In genomic region chr19:44010468-44010867, GRCh38 we compare ENCODE assay signal across 17 cellular contexts.
"Had no signal": no experiment of that assay in that cellular context is flagged by ENCODE, and none has a peak within 500 bp of the region (broad histone marks: within the 10 kb centered on the region; RNA-seq: fewer than 3 reads in every experiment).

No MANE protein-coding gene starts in this region.

- H3K27ac ChIP-seq: epithelial cell of prostate, heart right ventricle, pancreas, sigmoid colon, tibial artery had no signal

- H3K27me3 Mint-ChIP-seq: activated naive CD8-positive, alpha-beta T cell treated with anti-CD3 and anti-CD28 coated beads for 36 hours; naive B cell had no signal

- H3K4me3 Mint-ChIP-seq: activated naive CD8-positive, alpha-beta T cell treated with anti-CD3 and anti-CD28 coated beads for 36 hours; activated T-helper 1 cell treated with anti-CD3 and anti-CD28 coated beads, Interleukin-12 subunit alpha, Interleukin-12 subunit beta, Interleukin-2, Interleukin-4 antibody, amounts not matched to agents 30 ng/mL and 10 ng/mL and 1 ng/mL, durations not matched to agents 14 hours and 24 hours and 36 hours; stimulated activated effector memory CD8-positive, alpha-beta T cell treated with anti-CD3 and anti-CD28 coated beads, Interleukin-12 subunit alpha, Interleukin-12 subunit beta, amount 100 ng/mL, for 72 hours had no signal

- H3K27me3 ChIP-seq: heart right ventricle, pancreas, sigmoid colon, tibial artery had no signal

- H3K4me1 Mint-ChIP-seq: activated naive CD8-positive, alpha-beta T cell treated with anti-CD3 and anti-CD28 coated beads for 36 hours; stimulated activated effector memory CD8-positive, alpha-beta T cell treated with anti-CD3 and anti-CD28 coated beads, Interleukin-12 subunit alpha, Interleukin-12 subunit beta, amount 100 ng/mL, for 72 hours had no signal

- ATAC-seq: heart right ventricle; left cardiac atrium; pancreas; stimulated activated effector memory CD8-positive, alpha-beta T cell treated with anti-CD3 and anti-CD28 coated beads, Interleukin-12 subunit alpha, Interleukin-12 subunit beta, amount 100 ng/mL, for 72 hours had no signal

- H3K4me1 ChIP-seq: pancreas, sigmoid colon, tibial artery had no signal

- H3K4me3 ChIP-seq: heart right ventricle, lung, pancreas, sigmoid colon, tibial artery had no signal

- H3K27ac Mint-ChIP-seq: activated naive CD8-positive, alpha-beta T cell treated with anti-CD3 and anti-CD28 coated beads for 36 hours; activated T-helper 1 cell treated with anti-CD3 and anti-CD28 coated beads, Interleukin-12 subunit alpha, Interleukin-12 subunit beta, Interleukin-2, Interleukin-4 antibody, amounts not matched to agents 30 ng/mL and 10 ng/mL and 1 ng/mL, durations not matched to agents 14 hours and 24 hours and 36 hours; naive B cell; stimulated activated effector memory CD8-positive, alpha-beta T cell treated with anti-CD3 and anti-CD28 coated beads, Interleukin-12 subunit alpha, Interleukin-12 subunit beta, amount 100 ng/mL, for 72 hours had no signal

- DNase-seq: activated CD4-positive, CD25-positive, alpha-beta regulatory T cell treated with anti-CD3 and anti-CD28 coated beads, Interleukin-2, amount 50 U/mL, for 72 hours; activated naive CD8-positive, alpha-beta T cell treated with anti-CD3 and anti-CD28 coated beads for 36 hours; effector memory CD4-positive, alpha-beta T cell; heart right ventricle; left cardiac atrium; midbrain; naive B cell; pancreas; sigmoid colon; stimulated activated CD4-positive, alpha-beta T cell treated with anti-CD3 and anti-CD28 coated beads, Interleukin-2, amount 100 ng/mL, for 24 hours; T-helper 9 cell; tibial artery had no signal

- FAIRE-seq: urothelium cell line had no signal
